ENCODE assay signal across 8 cellular contexts in the genomic region with DNA sequence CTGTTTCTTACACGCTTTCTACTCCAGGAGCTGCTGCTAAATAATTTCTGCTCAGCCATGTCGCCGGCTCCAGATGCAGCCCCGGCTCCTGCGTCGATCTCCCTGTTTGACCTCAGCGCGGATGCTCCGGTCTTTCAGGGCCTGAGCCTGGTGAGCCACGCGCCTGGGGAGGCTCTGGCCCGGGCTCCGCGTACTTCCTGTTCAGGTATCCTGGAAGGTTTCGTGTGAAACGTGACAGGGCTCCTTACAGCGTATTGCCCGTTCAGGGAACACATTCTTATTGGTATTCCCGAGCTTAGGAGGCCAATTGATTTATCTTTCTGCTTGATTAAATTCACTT.
DNase-seq lines count a peak whose midpoint lies in the region; ATAC-seq and TF ChIP-seq lines count a peak whose summit lies in the region.

No MANE protein-coding gene starts in this region.

- ATAC-seq in GM18519 (IDR thresholded peaks at IDR 0.05; ENCODE audit: low FRiP score, unreplicated experiment) (no peak), GM19467 (IDR thresholded peaks at IDR 0.05; ENCODE audit: unreplicated experiment) (no peak)

- no peaks in the 10 kb centered on the region for H3K27me3 Mint-ChIP-seq in activated T-cell treated with anti-CD3 and anti-CD28 coated beads, Interleukin-2, amount 50 U/mL, for 24 hours
- H3K27me3 Mint-ChIP-seq in nephron progenitor cell (ENCODE audit: low read depth, poor library complexity) = peaks cover 7% of the 10 kb centered on the region

- H3K36me3 Mint-ChIP-seq in activated T-cell treated with anti-CD3 and anti-CD28 coated beads, Interleukin-2, amount 50 U/mL, for 24 hours (ENCODE audit: low read depth) = peaks cover 84% of the 10 kb centered on the region
- H3K36me3 Mint-ChIP-seq in nephron progenitor cell (ENCODE audit: low read depth) = peaks cover 50% of the 10 kb centered on the region

- H3K4me1 Mint-ChIP-seq in activated T-cell treated with anti-CD3 and anti-CD28 coated beads, Interleukin-2, amount 50 U/mL, for 24 hours (ENCODE audit: low read depth) = peaks cover 53% of the 10 kb centered on the region
- H3K4me1 Mint-ChIP-seq in nephron progenitor cell = peaks cover 41% of the 10 kb centered on the region

- DNase-seq in activated T-cell treated with anti-CD3 and anti-CD28 coated beads for 48 hours (ENCODE audit: low read depth) = peak; percentile 64
- DNase-seq in activated T-cell treated with anti-CD3 and anti-CD28 coated beads for 4 hours = no peak
- DNase-seq in LNCaP clone FGC (ENCODE audit: low read depth) = no peak
- DNase-seq in activated T-cell treated with anti-CD3 and anti-CD28 coated beads, Interleukin-2, amount 50 U/mL, for 24 hours = peak; percentile 72
- peak; percentile 50 for DNase-seq in fibroblast of pulmonary artery (ENCODE audit: low read depth)
- DNase-seq in nephron progenitor cell = peak; percentile 61

- TF ChIP-seq CTCF in LNCaP clone FGC (IDR thresholded peaks at IDR 0.05; ENCODE audit: control insufficient read depth, extremely low read depth, insufficient read depth) = no peak
- no peak for TF ChIP-seq CTCF in fibroblast of pulmonary artery (IDR thresholded peaks at IDR 0.05; ENCODE audit: low read length, missing control alignments)
- TF ChIP-seq CTCF in nephron progenitor cell (IDR thresholded peaks at IDR 0.05) = no peak

- peak overlapping the region; percentile 98 for H3K4me3 Mint-ChIP-seq in activated T-cell treated with anti-CD3 and anti-CD28 coated beads, Interleukin-2, amount 50 U/mL, for 24 hours
- H3K4me3 Mint-ChIP-seq in nephron progenitor cell = peak overlapping the region; percentile 96

- no peaks in the 10 kb centered on the region for H3K9me3 Mint-ChIP-seq in activated T-cell treated with anti-CD3 and anti-CD28 coated beads, Interleukin-2, amount 50 U/mL, for 24 hours
- H3K9me3 Mint-ChIP-seq in nephron progenitor cell = no peaks in the 10 kb centered on the region

- peak overlapping the region; percentile 98 for H3K27ac Mint-ChIP-seq in activated T-cell treated with anti-CD3 and anti-CD28 coated beads, Interleukin-2, amount 50 U/mL, for 24 hours
- H3K27ac Mint-ChIP-seq in nephron progenitor cell = peak overlapping the region; percentile 99

- H3K4me3 ChIP-seq in LNCaP clone FGC (ENCODE audit: low read depth, low read length) (peak overlapping the region; percentile 77), fibroblast of pulmonary artery (replicated peaks; ENCODE audit: low read depth, low read length) (peak overlapping the region; percentile 79)

Comparison
In these comparisons a context has a peak if more than half of its experiments do, and no peak if none do; other contexts are left out.
1. DNase-seq: peak in activated T-cell treated with anti-CD3 and anti-CD28 coated beads for 48 hours (single experiment), activated T-cell treated with anti-CD3 and anti-CD28 coated beads, Interleukin-2, amount 50 U/mL, for 24 hours (single experiment), fibroblast of pulmonary artery (single experiment) and nephron progenitor cell (single experiment); none in activated T-cell treated with anti-CD3 and anti-CD28 coated beads for 4 hours (single experiment) and LNCaP clone FGC (single experiment).